8 cellular contexts compared by ENCODE assay signal in genomic region chr18:63322908-63323634, GRCh38. TPM values are rescaled to one million over a fixed set of nuclear protein-coding genes. Genes with fewer than 3 reads are reported as not detected.
DNase-seq lines count a peak whose midpoint lies in the region; ATAC-seq, FAIRE-seq and TF ChIP-seq lines count a peak whose summit lies in the region.

No MANE protein-coding gene starts in this region.

- CTCF ChIA-PET in A549 (lab: Yijun Ruan, JAX) = interaction anchor here (0.7 to 6.4 kb wide), 26 partner anchors 10 to 323 kb away, joined by 3 to 77 read pairs (median 4); no protein-coding TSS in a partner anchor

- no peak overlapping the region for H3K9ac ChIP-seq in keratinocyte (ENCODE audit: control insufficient read depth, extremely low read depth, insufficient read depth, low read length)

- H3K27ac ChIP-seq in A549 (no peak overlapping the region), keratinocyte (ENCODE audit: control insufficient read depth, insufficient read depth, low read length) (no peak overlapping the region)

- peak; percentile 65 to 67 for TF ChIP-seq RAD21 in A549 (conservative IDR thresholded peaks at IDR 0.05 in 1 of 2, IDR thresholded peaks at IDR 0.05 in 1 of 2)

- no peak for TF ChIP-seq POLR2A in A549 (IDR thresholded peaks at IDR 0.05; ENCODE audit: low read length)

- no peaks in the 10 kb centered on the region for H3K79me2 ChIP-seq in keratinocyte (ENCODE audit: control insufficient read depth, insufficient read depth, low read length)

- no peaks in the 10 kb centered on the region for H3K9me3 ChIP-seq in A549
- H3K9me3 ChIP-seq in keratinocyte (ENCODE audit: control insufficient read depth, low read depth, low read length) = no peaks in the 10 kb centered on the region

- TF ChIP-seq EP300 in A549 (IDR thresholded peaks at IDR 0.05) = no peak

- no peaks in the 10 kb centered on the region for H3K9me1 ChIP-seq in keratinocyte (ENCODE audit: control insufficient read depth, extremely low read depth, insufficient read depth, low read length)

- H3K4me2 ChIP-seq in A549 (0 out of 3 replicates have a peak overlapping the region, but pooled peaks have one; percentile 22), keratinocyte (ENCODE audit: control insufficient read depth, extremely low read depth, insufficient read depth, low read depth, low read length) (peak overlapping the region; percentile 4)

- no peaks in the 10 kb centered on the region for H4K20me1 ChIP-seq in keratinocyte (ENCODE audit: control insufficient read depth, extremely low read depth, insufficient read depth, low read length)

- no peaks in the 10 kb centered on the region for H3K36me3 ChIP-seq in keratinocyte (ENCODE audit: control insufficient read depth in 2 of 2, extremely low read depth in 1 of 2, insufficient read depth in 2 of 2, low read length in 2 of 2)

- in situ Hi-C loops in T47D (cut with HindIII; ENCODE audit: low pct_unique_long_range_greater_than_20kb, low sequenced_read_pairs) = no loop called here

- ATAC-seq in A549 = peak in 1 of 2 experiments; percentile 70; a peak in 3 of 6 replicates
- no peak for ATAC-seq in GM18907 (IDR thresholded peaks at IDR 0.05; ENCODE audit: unreplicated experiment)

- POLR2A ChIA-PET in A549 (lab: Yijun Ruan, JAX) = no interaction called here

- no peak overlapping the region for H3K4me3 ChIP-seq in A549
- H3K4me3 ChIP-seq in keratinocyte (ENCODE audit: control insufficient read depth in 2 of 3, extremely low read depth in 1 of 3, insufficient read depth in 2 of 3, low read depth in 1 of 3, low read length in 3 of 3) = no peak overlapping the region

- dilution Hi-C loops in keratinocyte (cut with MboI; ENCODE audit: extremely low pct_ligation_motif_present, low sequenced_read_pairs) = loop anchor here (25.0 kb wide), 1 partner anchor 311 kb away; no protein-coding TSS in a partner anchor

- peak; percentile 39 to 68 for DNase-seq in A549 (ENCODE audit: low read depth in 1 of 2, low spot score in 1 of 2)
- DNase-seq in NCI-H1694 (lab: John Stamatoyannopoulos, UW) = peak; percentile 67
- DNase-seq in T follicular helper cell (ENCODE audit: low read depth) = peak; percentile 42
- peak; percentile 53 to 86 for DNase-seq in T47D (ENCODE audit: low read depth in 1 of 2, low spot score in 1 of 2)
- DNase-seq in keratinocyte (ENCODE audit: low read depth, low spot score) = no peak
- peak; percentile 48 for DNase-seq in stimulated activated CD4-positive, alpha-beta T cell treated with anti-CD3 and anti-CD28 coated beads, Interleukin-4, amount 100 ng/mL, for 1 hour

- FAIRE-seq in A549 (lab: Jason Lieb, UNC) (no peak), keratinocyte (lab: Jason Lieb, UNC) (peak; percentile 73)

- H3K27me3 ChIP-seq in keratinocyte (ENCODE audit: control insufficient read depth, extremely low read depth, insufficient read depth, low read length) = peaks cover 7% of the 10 kb centered on the region

- TF ChIP-seq CTCF in A549 (IDR thresholded peaks at IDR 0.05) = peak; percentile 66
- TF ChIP-seq CTCF in GM12873 (IDR thresholded peaks at IDR 0.05; ENCODE audit: insufficient read depth, low read depth, low read length, missing control alignments) = peak; percentile 72
- peak; percentile 59 to 66 (median 63) for TF ChIP-seq CTCF in keratinocyte (optimal IDR thresholded peaks at IDR 0.05 in 1 of 3, IDR thresholded peaks at IDR 0.05 in 1 of 3, conservative IDR thresholded peaks at IDR 0.05 in 1 of 3; ENCODE audit: extremely low read depth in 1 of 3, insufficient read depth in 2 of 3, low read length in 3 of 3)

- 21% methylated on average over 8 of the region's 8 CpGs for WGBS in A549 (ENCODE audit: missing lambda C conversion rate)

- H2AFZ ChIP-seq in keratinocyte (ENCODE audit: control insufficient read depth, low read length) = peak overlapping the region; percentile 7

- H3K4me1 ChIP-seq in A549 (peaks cover 15% of the 10 kb centered on the region; the same call in 1 of the 3 replicates), keratinocyte (ENCODE audit: control insufficient read depth, extremely low read depth, insufficient read depth, low read length) (peaks cover 20% of the 10 kb centered on the region)

TF ChIP-seq in A549, 52 proteins besides CTCF, POLR2A, EP300 and RAD21:
- TF ChIP-seq GATA3 (IDR thresholded peaks at IDR 0.05; ENCODE audit: borderline replicate concordance) = no peak
- TF ChIP-seq RNF2 (IDR thresholded peaks at IDR 0.05; ENCODE audit: borderline replicate concordance, low read depth) = no peak
- TF ChIP-seq SMC3 (IDR thresholded peaks at IDR 0.05) = peak; percentile 82
- no peak for TF ChIP-seq FOSL2 (IDR thresholded peaks at IDR 0.05)
- no peak for TF ChIP-seq FOSL2 (CRISPR knock-in tag; IDR thresholded peaks at IDR 0.05)
- no peak for TF ChIP-seq ELK1 (IDR thresholded peaks at IDR 0.05; ENCODE audit: low read depth, low read length)
- no peak for TF ChIP-seq ZNF302 (CRISPR knock-in tag; IDR thresholded peaks at IDR 0.05)

RNA-seq across cellular contexts. Expression of gene BCL2, which starts 3.5 kb away (rescaled TPM):
- polyA plus RNA-seq in A549 (2011; rRNA removed) (0.50 and 0.53 TPM in 2 replicates), A549 (2017; fragmentation: RNase III; extraction: RNeasy Plus Mini Kit Qiagen cat#74134 plus additional on column Dnase treatment) (0.56 to 0.66 TPM (median 0.61 TPM) in 3 replicates), keratinocyte (0.09 to 0.36 TPM (median 0.30 TPM) in 3 replicates)
- polyA plus RNA-seq in A549 (2012; cell fraction: cytosol; rRNA removed) = 0.28 and 0.31 TPM in 2 replicates
- 0.19 and 0.31 TPM in 2 replicates for polyA plus RNA-seq in A549 (2012; cell fraction: nucleus; rRNA removed)
- 0.73 and 0.99 TPM in 2 replicates for polyA minus RNA-seq in A549 (2011; rRNA and poly(A)+ RNA removed)
- polyA plus RNA-seq in keratinocyte (2011; ENCODE audit: low read depth) = 0.31 TPM
- polyA plus RNA-seq in keratinocyte (2011; cell fraction: cytosol; rRNA removed) = 0.11 and 0.13 TPM in 2 replicates
- 0.23 and 0.43 TPM in 2 replicates for polyA plus RNA-seq in keratinocyte (2011; cell fraction: nucleus; rRNA removed)
- polyA plus RNA-seq in keratinocyte (2012; ENCODE audit: low replicate concordance) = 0.30 and 0.39 TPM in 2 replicates
- 0.23 to 0.36 TPM (median 0.32 TPM) in 3 replicates for polyA minus RNA-seq in keratinocyte
- 0.38 TPM for polyA minus RNA-seq in keratinocyte (2011; cell fraction: cytosol; rRNA and poly(A)+ RNA removed)
- 0.53 and 0.54 TPM in 2 replicates for polyA minus RNA-seq in keratinocyte (2011; cell fraction: nucleus; rRNA and poly(A)+ RNA removed)

RNA-seq across cellular contexts. Expression of gene KDSR, which starts 43.9 kb away (rescaled TPM):
- 21.2 and 22.6 TPM in 2 replicates for polyA plus RNA-seq in A549 (2011; rRNA removed)
- 10.7 and 11.0 TPM in 2 replicates for polyA plus RNA-seq in A549 (2012; cell fraction: cytosol; rRNA removed)
- 6.3 and 10.4 TPM in 2 replicates for polyA plus RNA-seq in A549 (2012; cell fraction: nucleus; rRNA removed)
- polyA plus RNA-seq in A549 (2017; fragmentation: RNase III; extraction: RNeasy Plus Mini Kit Qiagen cat#74134 plus additional on column Dnase treatment) = 10.4 to 14.2 TPM (median 13.6 TPM) in 3 replicates
- polyA minus RNA-seq in A549 (2011; rRNA and poly(A)+ RNA removed) = 24.6 and 28.7 TPM in 2 replicates
- polyA plus RNA-seq in keratinocyte = 58.3 to 86.4 TPM (median 68.6 TPM) in 3 replicates
- 113 TPM for polyA plus RNA-seq in keratinocyte (2011; ENCODE audit: low read depth)
- 58.8 and 75.5 TPM in 2 replicates for polyA plus RNA-seq in keratinocyte (2011; cell fraction: cytosol; rRNA removed)
- 78.1 and 96.1 TPM in 2 replicates for polyA plus RNA-seq in keratinocyte (2011; cell fraction: nucleus; rRNA removed)
- polyA plus RNA-seq in keratinocyte (2012; ENCODE audit: low replicate concordance) = 74.3 and 90.7 TPM in 2 replicates
- polyA minus RNA-seq in keratinocyte = 51.8 to 112 TPM (median 65.3 TPM) in 3 replicates
- 69.1 TPM for polyA minus RNA-seq in keratinocyte (2011; cell fraction: cytosol; rRNA and poly(A)+ RNA removed)
- 45.9 and 80.5 TPM in 2 replicates for polyA minus RNA-seq in keratinocyte (2011; cell fraction: nucleus; rRNA and poly(A)+ RNA removed)
